Comparison of ENCODE assay signal across 1 cellular context in genomic region chr20:17663486-17663885, GRCh38.
TF ChIP-seq lines count a peak whose summit lies in the region.

No MANE protein-coding gene starts in this region.

TF ChIP-seq in HepG2, 621 proteins besides CTCF, POLR2A, EP300 and RAD21:
- TF ChIP-seq ZFP1 (CRISPR knock-in tag; IDR thresholded peaks at IDR 0.05) (no peak), SNAPC2 (CRISPR knock-in tag; IDR thresholded peaks at IDR 0.05) (0 out of 2 replicates have a peak, but pooled peaks have one; percentile 23), TARDBP (CRISPR knock-in tag; IDR thresholded peaks at IDR 0.05) (0 out of 2 replicates have a peak, but pooled peaks have one; percentile 18), ZKSCAN1 (IDR thresholded peaks at IDR 0.05; ENCODE audit: low read length) (0 out of 2 replicates have a peak, but pooled peaks have one; percentile 12), NAIF1 (CRISPR knock-in tag; IDR thresholded peaks at IDR 0.05; ENCODE audit: borderline replicate concordance) (no peak), HMGXB3 (CRISPR knock-in tag; IDR thresholded peaks at IDR 0.05; ENCODE audit: borderline replicate concordance) (no peak), ZNF800 (CRISPR knock-in tag; IDR thresholded peaks at IDR 0.05) (0 out of 2 replicates have a peak, but pooled peaks have one; percentile 30), KDM5B (CRISPR knock-in tag; IDR thresholded peaks at IDR 0.05; ENCODE audit: borderline replicate concordance) (no peak), ZNF780A (CRISPR knock-in tag; IDR thresholded peaks at IDR 0.05) (no peak)
